1 cellular context compared by ENCODE assay signal in the genomic region with DNA sequence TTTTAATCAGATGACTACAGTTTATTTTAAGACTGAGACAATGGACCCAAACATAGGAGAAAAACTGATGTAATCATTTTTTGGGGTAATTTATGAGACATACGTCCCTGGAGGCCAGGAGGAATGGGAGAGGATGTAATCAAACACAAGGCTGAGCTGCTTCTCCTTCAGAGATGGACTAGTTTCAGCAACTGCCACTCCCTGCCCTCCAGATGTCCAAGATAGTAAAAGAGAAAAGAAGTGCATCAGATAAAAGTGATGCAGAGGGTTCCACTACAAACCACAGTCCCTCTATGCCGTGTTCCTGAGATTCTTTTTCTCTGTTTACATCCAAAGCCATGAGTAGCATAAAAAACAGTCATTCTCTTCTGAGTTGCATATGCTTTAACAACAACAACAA.
TF ChIP-seq lines count a peak whose summit lies in the region.

No MANE protein-coding gene starts in this region.

TF ChIP-seq in GM23338, 12 proteins besides CTCF, POLR2A, EP300 and RAD21:
- TF ChIP-seq REST (IDR thresholded peaks at IDR 0.05; ENCODE audit: unreplicated experiment) (no peak), CREB1 (CRISPR knock-in tag; IDR thresholded peaks at IDR 0.05; ENCODE audit: low read depth) (no peak), ZNF331 (CRISPR knock-in tag; IDR thresholded peaks at IDR 0.05; ENCODE audit: low read depth) (no peak), EZH2phosphoT487 (IDR thresholded peaks at IDR 0.05; ENCODE audit: unreplicated experiment) (no peak)
